In genomic region chr15:55742927-55743614, GRCh38 we compare ENCODE assay signal across 1 cellular context.
TF ChIP-seq lines count a peak whose summit lies in the region.

Gene PRTG (minus strand): TSS chr15:55743152. CDS start chr15:55742931, 221 bp downstream.

TF ChIP-seq in SK-N-SH, 30 proteins besides CTCF, POLR2A, EP300 and RAD21 (continued from another document):
- TF ChIP-seq ZBTB33 (IDR thresholded peaks at IDR 0.05; ENCODE audit: borderline replicate concordance, low read depth) (peak; percentile 93), TEAD4 (IDR thresholded peaks at IDR 0.05; ENCODE audit: borderline replicate concordance, insufficient read depth) (peak; percentile 44; the same call in 1 of the 2 replicates), YY1 (IDR thresholded peaks at IDR 0.05; ENCODE audit: low read depth) (peak; percentile 61; the same call in 1 of the 2 replicates), JUND (IDR thresholded peaks at IDR 0.05) (no peak), RCOR1 (IDR thresholded peaks at IDR 0.05; ENCODE audit: low read length) (peak; percentile 75), IRF3 (IDR thresholded peaks at IDR 0.05; ENCODE audit: low read depth, low read length) (no peak), MAX (IDR thresholded peaks at IDR 0.05; ENCODE audit: low read depth) (peak; percentile 54), NFIC (IDR thresholded peaks at IDR 0.05; ENCODE audit: borderline replicate concordance) (peak; percentile 52; the same call in 1 of the 2 replicates)
